Comparison of ENCODE assay signal across 1 cellular context in the genomic region with DNA sequence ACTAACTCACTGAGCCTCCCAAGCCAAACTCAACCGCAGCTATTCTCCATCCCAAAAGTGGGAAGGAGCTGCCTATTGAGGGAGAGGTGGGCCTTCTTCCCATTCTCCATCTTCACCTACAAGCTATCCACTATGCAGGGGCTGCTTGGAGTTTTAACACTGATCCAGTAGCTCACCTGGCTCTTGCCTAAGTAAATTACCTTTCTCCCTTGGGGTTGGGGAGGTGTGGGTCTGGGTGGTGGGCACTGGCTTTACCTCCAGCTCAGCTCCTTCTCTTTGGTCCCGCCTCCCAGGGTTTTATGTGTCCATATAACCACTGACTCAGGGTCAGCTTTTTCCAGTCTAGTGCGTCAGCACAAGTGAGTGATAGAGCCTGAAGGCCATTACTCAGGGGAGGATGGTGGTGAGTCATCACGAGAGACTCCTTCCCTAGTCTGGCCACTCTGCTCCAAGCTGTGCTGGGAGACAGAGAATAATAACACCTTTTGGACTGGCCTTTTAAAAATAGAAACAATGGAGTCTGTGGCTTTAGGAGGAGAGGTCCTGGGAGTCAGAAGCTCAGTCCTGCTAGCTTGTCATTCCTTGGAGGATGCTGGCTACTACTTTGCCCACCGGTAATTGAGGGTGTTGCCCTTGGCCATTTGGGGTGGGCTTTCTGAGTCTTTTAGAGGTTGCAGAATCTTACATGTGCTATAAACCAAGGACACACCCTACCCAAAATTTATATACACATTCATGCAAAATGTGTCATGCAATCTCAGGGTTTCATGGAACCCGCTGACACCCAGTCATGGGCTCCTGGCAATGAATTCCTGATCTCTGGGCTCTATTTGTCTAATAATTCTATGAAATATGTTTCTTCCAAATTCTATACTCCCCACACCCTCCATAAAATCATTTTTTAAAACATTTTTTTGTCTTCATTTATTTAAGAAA.
TF ChIP-seq lines count a peak whose summit lies in the region.

No MANE protein-coding gene starts in this region.

TF ChIP-seq in K562, 482 proteins besides CTCF, POLR2A, EP300 and RAD21 (continued from another document and continues in another):
- TF ChIP-seq PCBP2 (IDR thresholded peaks at IDR 0.05; ENCODE audit: low read depth, low read length, poor library complexity, severe bottlenecking) = no peak
- TF ChIP-seq, protein P1, sequence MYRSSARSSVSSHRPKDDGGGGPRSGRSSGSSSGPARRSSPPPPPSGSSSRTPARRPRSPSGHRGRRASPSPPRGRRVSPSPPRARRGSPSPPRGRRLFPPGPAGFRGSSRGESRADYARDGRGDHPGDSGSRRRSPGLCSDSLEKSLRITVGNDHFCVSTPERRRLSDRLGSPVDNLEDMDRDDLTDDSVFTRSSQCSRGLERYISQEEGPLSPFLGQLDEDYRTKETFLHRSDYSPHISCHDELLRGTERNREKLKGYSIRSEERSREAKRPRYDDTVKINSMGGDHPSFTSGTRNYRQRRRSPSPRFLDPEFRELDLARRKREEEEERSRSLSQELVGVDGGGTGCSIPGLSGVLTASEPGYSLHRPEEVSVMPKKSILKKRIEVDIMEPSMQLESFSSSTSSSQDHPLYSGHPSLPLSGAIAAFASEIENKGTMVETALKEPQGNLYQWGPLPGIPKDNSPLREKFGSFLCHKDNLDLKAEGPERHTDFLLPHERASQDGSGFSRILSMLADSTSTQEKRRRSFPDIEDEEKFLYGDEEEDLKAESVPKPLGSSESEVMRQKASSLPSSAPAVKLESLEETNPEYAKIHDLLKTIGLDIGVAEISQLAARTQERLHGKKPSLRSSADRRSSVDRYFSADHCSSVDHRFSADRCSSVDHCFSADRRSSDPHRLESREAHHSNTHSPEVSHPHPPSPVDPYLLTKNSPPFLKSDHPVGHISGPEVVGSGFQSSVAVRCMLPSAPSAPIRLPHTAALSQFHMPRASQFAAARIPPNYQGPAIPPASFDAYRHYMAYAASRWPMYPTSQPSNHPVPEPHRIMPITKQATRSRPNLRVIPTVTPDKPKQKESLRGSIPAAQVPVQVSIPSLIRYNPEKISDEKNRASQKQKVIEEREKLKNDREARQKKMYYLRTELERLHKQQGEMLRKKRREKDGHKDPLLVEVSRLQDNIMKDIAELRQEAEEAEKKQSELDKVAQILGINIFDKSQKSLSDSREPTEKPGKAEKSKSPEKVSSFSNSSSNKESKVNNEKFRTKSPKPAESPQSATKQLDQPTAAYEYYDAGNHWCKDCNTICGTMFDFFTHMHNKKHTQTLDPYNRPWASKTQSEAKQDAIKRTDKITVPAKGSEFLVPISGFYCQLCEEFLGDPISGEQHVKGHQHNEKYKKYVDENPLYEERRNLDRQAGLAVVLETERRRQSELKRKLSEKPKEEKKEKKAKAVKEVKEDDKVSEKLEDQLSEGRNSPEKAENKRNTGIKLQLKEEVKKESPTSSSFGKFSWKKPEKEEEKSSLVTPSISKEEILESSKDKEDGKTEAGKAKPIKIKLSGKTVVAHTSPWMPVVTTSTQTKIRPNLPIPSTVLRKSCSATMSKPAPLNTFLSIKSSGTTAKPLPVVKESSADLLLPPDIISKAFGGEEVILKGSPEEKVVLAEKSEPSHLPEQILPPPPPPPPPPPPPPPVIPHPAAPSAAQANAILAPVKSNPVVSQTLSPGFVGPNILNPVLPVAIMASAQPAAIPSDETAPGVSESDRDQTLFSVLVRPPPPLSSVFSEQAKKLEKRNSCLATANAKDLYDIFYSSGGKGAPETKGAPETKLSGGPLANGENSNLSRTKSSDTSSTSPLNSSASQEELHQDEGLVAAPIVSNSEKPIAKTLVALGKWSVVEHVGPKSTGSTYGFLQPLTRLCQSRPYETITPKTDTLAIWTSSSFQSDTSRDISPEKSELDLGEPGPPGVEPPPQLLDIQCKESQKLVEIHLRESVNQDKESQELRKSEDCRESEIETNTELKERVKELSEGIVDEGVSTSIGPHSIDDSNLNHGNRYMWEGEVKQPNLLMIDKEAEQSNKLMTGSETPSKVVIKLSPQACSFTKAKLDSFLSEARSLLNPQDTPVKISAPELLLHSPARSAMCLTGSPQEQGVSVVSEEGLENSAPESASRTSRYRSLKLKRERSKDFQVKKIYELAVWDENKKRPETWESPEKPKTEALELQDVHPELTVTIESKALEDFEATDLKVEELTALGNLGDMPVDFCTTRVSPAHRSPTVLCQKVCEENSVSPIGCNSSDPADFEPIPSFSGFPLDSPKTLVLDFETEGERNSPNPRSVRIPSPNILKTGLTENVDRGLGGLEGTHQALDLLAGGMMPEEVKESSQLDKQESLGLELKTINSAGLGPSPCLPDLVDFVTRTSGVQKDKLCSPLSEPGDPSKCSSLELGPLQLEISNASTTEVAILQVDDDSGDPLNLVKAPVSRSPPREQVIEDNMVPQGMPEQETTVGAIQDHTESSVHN (IDR thresholded peaks at IDR 0.05; ENCODE audit: borderline replicate concordance in 1 of 2, low read depth in 1 of 2) = peak in 1 of 2 experiments; percentile 53; a peak in 1 of 4 replicates
- TF ChIP-seq RCOR1 (IDR thresholded peaks at IDR 0.05; ENCODE audit: borderline replicate concordance in 1 of 2, low read depth in 2 of 2, low read length in 2 of 2) = peak in 1 of 2 experiments; percentile 88; a peak in 1 of 4 replicates
- no peak for TF ChIP-seq SREBF1 (IDR thresholded peaks at IDR 0.05; ENCODE audit: borderline replicate concordance, low read depth, low read length)
- no peak for TF ChIP-seq MYC (IDR thresholded peaks at IDR 0.05; ENCODE audit: low read depth, low read length)
- TF ChIP-seq MYC (CRISPR knock-in tag; IDR thresholded peaks at IDR 0.05; ENCODE audit: borderline replicate concordance, low read depth) = no peak
- TF ChIP-seq ZNF75A (CRISPR knock-in tag; IDR thresholded peaks at IDR 0.05) = no peak
- TF ChIP-seq ZNF140 (CRISPR knock-in tag; IDR thresholded peaks at IDR 0.05) = no peak
- TF ChIP-seq, protein P2, sequence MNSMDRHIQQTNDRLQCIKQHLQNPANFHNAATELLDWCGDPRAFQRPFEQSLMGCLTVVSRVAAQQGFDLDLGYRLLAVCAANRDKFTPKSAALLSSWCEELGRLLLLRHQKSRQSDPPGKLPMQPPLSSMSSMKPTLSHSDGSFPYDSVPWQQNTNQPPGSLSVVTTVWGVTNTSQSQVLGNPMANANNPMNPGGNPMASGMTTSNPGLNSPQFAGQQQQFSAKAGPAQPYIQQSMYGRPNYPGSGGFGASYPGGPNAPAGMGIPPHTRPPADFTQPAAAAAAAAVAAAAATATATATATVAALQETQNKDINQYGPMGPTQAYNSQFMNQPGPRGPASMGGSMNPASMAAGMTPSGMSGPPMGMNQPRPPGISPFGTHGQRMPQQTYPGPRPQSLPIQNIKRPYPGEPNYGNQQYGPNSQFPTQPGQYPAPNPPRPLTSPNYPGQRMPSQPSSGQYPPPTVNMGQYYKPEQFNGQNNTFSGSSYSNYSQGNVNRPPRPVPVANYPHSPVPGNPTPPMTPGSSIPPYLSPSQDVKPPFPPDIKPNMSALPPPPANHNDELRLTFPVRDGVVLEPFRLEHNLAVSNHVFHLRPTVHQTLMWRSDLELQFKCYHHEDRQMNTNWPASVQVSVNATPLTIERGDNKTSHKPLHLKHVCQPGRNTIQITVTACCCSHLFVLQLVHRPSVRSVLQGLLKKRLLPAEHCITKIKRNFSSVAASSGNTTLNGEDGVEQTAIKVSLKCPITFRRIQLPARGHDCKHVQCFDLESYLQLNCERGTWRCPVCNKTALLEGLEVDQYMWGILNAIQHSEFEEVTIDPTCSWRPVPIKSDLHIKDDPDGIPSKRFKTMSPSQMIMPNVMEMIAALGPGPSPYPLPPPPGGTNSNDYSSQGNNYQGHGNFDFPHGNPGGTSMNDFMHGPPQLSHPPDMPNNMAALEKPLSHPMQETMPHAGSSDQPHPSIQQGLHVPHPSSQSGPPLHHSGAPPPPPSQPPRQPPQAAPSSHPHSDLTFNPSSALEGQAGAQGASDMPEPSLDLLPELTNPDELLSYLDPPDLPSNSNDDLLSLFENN (IDR thresholded peaks at IDR 0.05; ENCODE audit: low read depth in 2 of 2, low read length in 2 of 2) = no peak
- TF ChIP-seq, protein P3, sequence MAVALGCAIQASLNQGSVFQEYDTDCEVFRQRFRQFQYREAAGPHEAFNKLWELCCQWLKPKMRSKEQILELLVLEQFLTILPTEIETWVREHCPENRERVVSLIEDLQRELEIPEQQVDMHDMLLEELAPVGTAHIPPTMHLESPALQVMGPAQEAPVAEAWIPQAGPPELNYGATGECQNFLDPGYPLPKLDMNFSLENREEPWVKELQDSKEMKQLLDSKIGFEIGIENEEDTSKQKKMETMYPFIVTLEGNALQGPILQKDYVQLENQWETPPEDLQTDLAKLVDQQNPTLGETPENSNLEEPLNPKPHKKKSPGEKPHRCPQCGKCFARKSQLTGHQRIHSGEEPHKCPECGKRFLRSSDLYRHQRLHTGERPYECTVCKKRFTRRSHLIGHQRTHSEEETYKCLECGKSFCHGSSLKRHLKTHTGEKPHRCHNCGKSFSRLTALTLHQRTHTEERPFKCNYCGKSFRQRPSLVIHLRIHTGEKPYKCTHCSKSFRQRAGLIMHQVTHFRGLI (CRISPR knock-in tag; IDR thresholded peaks at IDR 0.05) = no peak
- TF ChIP-seq GTF2F1 (IDR thresholded peaks at IDR 0.05; ENCODE audit: low read depth, low read length) = no peak
- no peak for TF ChIP-seq CHD2 (IDR thresholded peaks at IDR 0.05; ENCODE audit: low read depth, low read length)
- TF ChIP-seq, protein P4, sequence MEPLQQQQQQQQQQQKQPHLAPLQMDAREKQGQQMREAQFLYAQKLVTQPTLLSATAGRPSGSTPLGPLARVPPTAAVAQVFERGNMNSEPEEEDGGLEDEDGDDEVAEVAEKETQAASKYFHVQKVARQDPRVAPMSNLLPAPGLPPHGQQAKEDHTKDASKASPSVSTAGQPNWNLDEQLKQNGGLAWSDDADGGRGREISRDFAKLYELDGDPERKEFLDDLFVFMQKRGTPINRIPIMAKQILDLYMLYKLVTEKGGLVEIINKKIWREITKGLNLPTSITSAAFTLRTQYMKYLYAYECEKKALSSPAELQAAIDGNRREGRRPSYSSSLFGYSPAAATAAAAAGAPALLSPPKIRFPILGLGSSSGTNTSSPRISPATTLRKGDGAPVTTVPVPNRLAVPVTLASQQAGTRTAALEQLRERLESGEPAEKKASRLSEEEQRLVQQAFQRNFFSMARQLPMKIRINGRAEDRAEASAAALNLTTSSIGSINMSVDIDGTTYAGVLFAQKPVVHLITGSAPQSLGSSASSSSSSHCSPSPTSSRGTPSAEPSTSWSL (CRISPR knock-in tag; IDR thresholded peaks at IDR 0.05; ENCODE audit: borderline replicate concordance) = no peak
- no peak for TF ChIP-seq NFIC (IDR thresholded peaks at IDR 0.05)
- TF ChIP-seq NR3C1 (CRISPR knock-in tag; IDR thresholded peaks at IDR 0.05) = no peak
- no peak for TF ChIP-seq HDAC8 (tag; IDR thresholded peaks at IDR 0.05)
- TF ChIP-seq, protein P5, sequence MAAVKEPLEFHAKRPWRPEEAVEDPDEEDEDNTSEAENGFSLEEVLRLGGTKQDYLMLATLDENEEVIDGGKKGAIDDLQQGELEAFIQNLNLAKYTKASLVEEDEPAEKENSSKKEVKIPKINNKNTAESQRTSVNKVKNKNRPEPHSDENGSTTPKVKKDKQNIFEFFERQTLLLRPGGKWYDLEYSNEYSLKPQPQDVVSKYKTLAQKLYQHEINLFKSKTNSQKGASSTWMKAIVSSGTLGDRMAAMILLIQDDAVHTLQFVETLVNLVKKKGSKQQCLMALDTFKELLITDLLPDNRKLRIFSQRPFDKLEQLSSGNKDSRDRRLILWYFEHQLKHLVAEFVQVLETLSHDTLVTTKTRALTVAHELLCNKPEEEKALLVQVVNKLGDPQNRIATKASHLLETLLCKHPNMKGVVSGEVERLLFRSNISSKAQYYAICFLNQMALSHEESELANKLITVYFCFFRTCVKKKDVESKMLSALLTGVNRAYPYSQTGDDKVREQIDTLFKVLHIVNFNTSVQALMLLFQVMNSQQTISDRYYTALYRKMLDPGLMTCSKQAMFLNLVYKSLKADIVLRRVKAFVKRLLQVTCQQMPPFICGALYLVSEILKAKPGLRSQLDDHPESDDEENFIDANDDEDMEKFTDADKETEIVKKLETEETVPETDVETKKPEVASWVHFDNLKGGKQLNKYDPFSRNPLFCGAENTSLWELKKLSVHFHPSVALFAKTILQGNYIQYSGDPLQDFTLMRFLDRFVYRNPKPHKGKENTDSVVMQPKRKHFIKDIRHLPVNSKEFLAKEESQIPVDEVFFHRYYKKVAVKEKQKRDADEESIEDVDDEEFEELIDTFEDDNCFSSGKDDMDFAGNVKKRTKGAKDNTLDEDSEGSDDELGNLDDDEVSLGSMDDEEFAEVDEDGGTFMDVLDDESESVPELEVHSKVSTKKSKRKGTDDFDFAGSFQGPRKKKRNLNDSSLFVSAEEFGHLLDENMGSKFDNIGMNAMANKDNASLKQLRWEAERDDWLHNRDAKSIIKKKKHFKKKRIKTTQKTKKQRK (IDR thresholded peaks at IDR 0.05; ENCODE audit: borderline replicate concordance, low read depth, low read length) = no peak
- TF ChIP-seq FOSL1 (tag; conservative IDR thresholded peaks at IDR 0.05) = peak; percentile 99
- TF ChIP-seq GABPB1 (CRISPR knock-in tag; IDR thresholded peaks at IDR 0.05) = no peak
- no peak for TF ChIP-seq ASH1L (IDR thresholded peaks at IDR 0.05; ENCODE audit: borderline replicate concordance, low read depth, partially characterized antibody)
- TF ChIP-seq NCOA2 (IDR thresholded peaks at IDR 0.05; ENCODE audit: partially characterized antibody in 2 of 2) = no peak
- TF ChIP-seq, protein P6, sequence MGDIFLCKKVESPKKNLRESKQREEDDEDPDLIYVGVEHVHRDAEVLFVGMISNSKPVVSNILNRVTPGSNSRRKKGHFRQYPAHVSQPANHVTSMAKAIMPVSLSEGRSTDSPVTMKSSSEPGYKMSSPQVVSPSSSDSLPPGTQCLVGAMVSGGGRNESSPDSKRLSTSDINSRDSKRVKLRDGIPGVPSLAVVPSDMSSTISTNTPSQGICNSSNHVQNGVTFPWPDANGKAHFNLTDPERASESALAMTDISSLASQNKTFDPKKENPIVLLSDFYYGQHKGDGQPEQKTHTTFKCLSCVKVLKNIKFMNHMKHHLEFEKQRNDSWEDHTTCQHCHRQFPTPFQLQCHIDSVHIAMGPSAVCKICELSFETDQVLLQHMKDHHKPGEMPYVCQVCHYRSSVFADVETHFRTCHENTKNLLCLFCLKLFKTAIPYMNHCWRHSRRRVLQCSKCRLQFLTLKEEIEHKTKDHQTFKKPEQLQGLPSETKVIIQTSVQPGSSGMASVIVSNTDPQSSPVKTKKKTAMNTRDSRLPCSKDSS (IDR thresholded peaks at IDR 0.05; ENCODE audit: low read depth, partially characterized antibody) = no peak
- TF ChIP-seq, protein P7, sequence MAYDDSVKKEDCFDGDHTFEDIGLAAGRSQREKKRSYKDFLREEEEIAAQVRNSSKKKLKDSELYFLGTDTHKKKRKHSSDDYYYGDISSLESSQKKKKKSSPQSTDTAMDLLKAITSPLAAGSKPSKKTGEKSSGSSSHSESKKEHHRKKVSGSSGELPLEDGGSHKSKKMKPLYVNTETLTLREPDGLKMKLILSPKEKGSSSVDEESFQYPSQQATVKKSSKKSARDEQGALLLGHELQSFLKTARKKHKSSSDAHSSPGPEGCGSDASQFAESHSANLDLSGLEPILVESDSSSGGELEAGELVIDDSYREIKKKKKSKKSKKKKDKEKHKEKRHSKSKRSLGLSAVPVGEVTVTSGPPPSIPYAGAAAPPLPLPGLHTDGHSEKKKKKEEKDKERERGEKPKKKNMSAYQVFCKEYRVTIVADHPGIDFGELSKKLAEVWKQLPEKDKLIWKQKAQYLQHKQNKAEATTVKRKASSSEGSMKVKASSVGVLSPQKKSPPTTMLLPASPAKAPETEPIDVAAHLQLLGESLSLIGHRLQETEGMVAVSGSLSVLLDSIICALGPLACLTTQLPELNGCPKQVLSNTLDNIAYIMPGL (CRISPR knock-in tag; IDR thresholded peaks at IDR 0.05) = no peak
